13 cellular contexts compared by ENCODE assay signal in the genomic region with DNA sequence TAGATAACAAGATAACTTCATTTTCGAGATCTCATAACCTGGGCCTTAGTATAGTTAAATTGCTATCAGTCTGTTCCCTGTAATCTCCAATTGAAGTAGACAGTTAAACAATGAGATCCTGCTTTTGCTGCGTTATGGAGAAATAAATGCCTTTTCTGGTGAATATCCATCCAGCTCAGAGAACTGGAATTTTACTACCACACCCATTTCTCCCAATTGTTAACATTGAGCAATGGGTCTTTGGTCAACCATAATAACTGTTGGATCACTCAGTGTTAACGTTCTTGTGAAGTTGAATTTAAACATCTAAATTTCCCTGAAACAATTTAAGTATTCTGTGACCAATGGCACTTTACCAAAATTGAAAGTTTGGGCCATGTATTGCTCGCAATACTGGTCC. TPM values are rescaled to one million over a fixed set of nuclear protein-coding genes. Genes with fewer than 3 reads are reported as not detected.
A peak's percentile ranks its signal among the peaks of the same experiment; 100 is the strongest.
DNase-seq lines count a peak whose midpoint lies in the region; TF ChIP-seq lines count a peak whose summit lies in the region.
"Had no signal": no experiment of that assay in that cellular context is flagged by ENCODE, and none has a peak within 500 bp of the region (broad histone marks: within the 10 kb centered on the region; RNA-seq: fewer than 3 reads in every experiment).

No MANE protein-coding gene starts in this region.

- H3K27ac ChIP-seq in coronary artery (peak overlapping the region in 1 of 2 donors; percentile 50), uterus (peak overlapping the region in 1 of 2 donors; percentile 97)
- H3K27ac ChIP-seq: cardiac muscle cell had no signal

- H3K9me2 ChIP-seq in Loucy (replicated peaks; ENCODE audit: low read depth, low read length), result no peaks in the 10 kb centered on the region

- peak overlapping the region; percentile 89 for H3K4me2 ChIP-seq in Loucy (ENCODE audit: low read depth, low read length, poor library complexity, severe bottlenecking)

- DNase-seq in AG10803 (ENCODE audit: low read depth), result peak; percentile 90
- no peak for DNase-seq in coronary artery (ENCODE audit: low spot score)
- peak; percentile 24 for DNase-seq in non-pigmented ciliary epithelial cell (ENCODE audit: low read depth)
- no peak for DNase-seq in head of caudate nucleus
- no peak for DNase-seq in GM13976 (ENCODE audit: low spot score)
- DNase-seq in kidney glomerular epithelial cell (lab: John Stamatoyannopoulos, UW), result no peak
- DNase-seq in uterus, result no peak
- DNase-seq: NCI-H1694; NK-92 treated with Interleukin-12 subunit alpha and Interleukin-12 subunit beta, amount 100 ng/mL, for 24 hours; T-helper 17 cell had no signal

- H3K9me3 ChIP-seq in Loucy (ENCODE audit: insufficient read depth, low read depth, low read length) (no peaks in the 10 kb centered on the region), uterus (no peaks in the 10 kb centered on the region)

- H3K36me3 ChIP-seq in Loucy (ENCODE audit: insufficient read depth, low read length), result no peaks in the 10 kb centered on the region
- no peaks in the 10 kb centered on the region for H3K36me3 ChIP-seq in uterus
- H3K36me3 ChIP-seq: cardiac muscle cell had no signal

- H3K4me1 ChIP-seq in Loucy (ENCODE audit: insufficient read depth, low read length, poor library complexity, severe bottlenecking) (peaks cover 61% of the 10 kb centered on the region), uterus (no peaks in the 10 kb centered on the region)

- peaks cover 68% of the 10 kb centered on the region for H4K20me1 ChIP-seq in Loucy (ENCODE audit: insufficient read depth, low read length, poor library complexity, severe bottlenecking)

- intact Hi-C loops in head of caudate nucleus (cut with DNase I), result no loop called here
- intact Hi-C loops in uterus (cut with DNase I; ENCODE audit: low total_unique reads), result no loop called here

- in situ Hi-C loops in GM13976 (cut with MboI; ENCODE audit: low sequenced_read_pairs, unreplicated experiment), result no loop called here

- no peak for TF ChIP-seq CTCF in AG10803 (conservative IDR thresholded peaks at IDR 0.05; ENCODE audit: low read length)
- no peak for TF ChIP-seq CTCF in Loucy (conservative IDR thresholded peaks at IDR 0.05; ENCODE audit: low read length)
- no peak for TF ChIP-seq CTCF in coronary artery (IDR thresholded peaks at IDR 0.05)
- TF ChIP-seq CTCF in GM13976 (IDR thresholded peaks at IDR 0.05; ENCODE audit: borderline replicate concordance, control extremely low read depth, extremely low read depth, insufficient read depth, missing control alignments), result no peak
- no peak for TF ChIP-seq CTCF in uterus (IDR thresholded peaks at IDR 0.05)

- H3K9ac ChIP-seq in Loucy (ENCODE audit: low read depth, low read length, poor library complexity, severe bottlenecking), result peak overlapping the region; percentile 81

- no peak overlapping the region for H2AFZ ChIP-seq in Loucy (ENCODE audit: low read length)

- no peaks in the 10 kb centered on the region for H3K27me3 ChIP-seq in Loucy (ENCODE audit: insufficient read depth, low read length, poor library complexity, severe bottlenecking)
- no peaks in the 10 kb centered on the region for H3K27me3 ChIP-seq in uterus
- H3K27me3 ChIP-seq: cardiac muscle cell had no signal

- TF ChIP-seq POLR2A in uterus (IDR thresholded peaks at IDR 0.05), result no peak

- H3K4me3 ChIP-seq in AG10803 (ENCODE audit: low read length) (peak overlapping the region; percentile 98), Loucy (ENCODE audit: low read length, poor library complexity, severe bottlenecking) (peak overlapping the region; percentile 90), coronary artery (peak overlapping the region; percentile 21), uterus (no peak overlapping the region)
- H3K4me3 ChIP-seq: cardiac muscle cell, lung had no signal

- no peaks in the 10 kb centered on the region for H3F3A ChIP-seq in Loucy (ENCODE audit: low read depth)

- H3K79me2 ChIP-seq in Loucy (ENCODE audit: insufficient read depth, low read length), result peaks cover 80% of the 10 kb centered on the region

RNA-seq across cellular contexts. Expression of a gene that starts 3.0 kb away (rescaled TPM):
- 100 to 1,000 TPM in 3 of 4 donors, 10 to 100 TPM in 1; 83.0 to 334 (median 108) TPM for total RNA-seq in uterus

RNA-seq across cellular contexts. Expression of a gene that starts 33.4 kb away (rescaled TPM):
- total RNA-seq in uterus, result not detected
- total RNA-seq: cardiac muscle cell, lung, T-helper 17 cell had no signal

RNA-seq across cellular contexts. Expression of a gene that starts 49.6 kb away (rescaled TPM):
- total RNA-seq in uterus, result 10 to 100 TPM; 11.5 to 26.4 (median 14.8) TPM

Comparison
In these comparisons a context has a peak if more than half of its experiments do, and no peak if none do; other contexts are left out.
1. DNase-seq: peak in AG10803 (single experiment) and non-pigmented ciliary epithelial cell (single experiment); none in coronary artery (single experiment), head of caudate nucleus (0 of 42), GM13976 (single experiment), kidney glomerular epithelial cell (single experiment) and uterus (0 of 2).
2. H3K4me3 ChIP-seq: peak in AG10803 (single experiment), Loucy (single experiment) and coronary artery (single experiment); none in uterus (0 of 2).